Comparison of ENCODE assay signal across 16 cellular contexts in genomic region chr2:174529916-174530315, GRCh38. TPM values are rescaled to one million over a fixed set of nuclear protein-coding genes. Genes with fewer than 3 reads are reported as not detected.
A peak's percentile ranks its signal among the peaks of the same experiment; 100 is the strongest.
DNase-seq lines count a peak whose midpoint lies in the region; ATAC-seq and TF ChIP-seq lines count a peak whose summit lies in the region.
"Had no signal": no experiment of that assay in that cellular context is flagged by ENCODE, and none has a peak within 500 bp of the region (broad histone marks: within the 10 kb centered on the region; RNA-seq: fewer than 3 reads in every experiment).

No MANE protein-coding gene starts in this region.

- no peak overlapping the region for H3K4me3 ChIP-seq in PC-9

- H3K9me2 ChIP-seq in PC-9 (ENCODE audit: insufficient read depth): 0 out of 2 replicates have a peak, but pooled peaks cover 3% of the 10 kb centered on the region

- no peaks in the 10 kb centered on the region for H3K4me1 ChIP-seq in PC-9 (replicated peaks; ENCODE audit: insufficient read depth)
- H3K4me1 ChIP-seq: BE2C had no signal

- no TSS peak for BruUV-seq in PC-9 (replicated peaks; lab: Mats Ljungman, UMichigan)

- no peaks in the 10 kb centered on the region for H3F3A ChIP-seq in PC-9 (ENCODE audit: insufficient read depth, low read depth)

- ATAC-seq in sciatic nerve (peak; percentile 53), HG03045 (IDR thresholded peaks at IDR 0.05; ENCODE audit: unreplicated experiment) (no peak), GM18858 (IDR thresholded peaks at IDR 0.05; ENCODE audit: unreplicated experiment) (no peak)
- ATAC-seq in stimulated activated effector memory CD8-positive, alpha-beta T cell treated with anti-CD3 and anti-CD28 coated beads, Interleukin-12 subunit alpha, Interleukin-12 subunit beta, amount 100 ng/mL, for 72 hours: no peak

- H3K27ac ChIP-seq in PC-9: no peak overlapping the region
- H3K27ac ChIP-seq: C4-2B had no signal

- POLR2A ChIA-PET in PC-9 (lab: Charles Lee; ENCODE audit: unreplicated experiment): no interaction called here

- intact Hi-C loops in PC-9 (cut with micrococcal nuclease; ENCODE audit: unreplicated experiment): no loop called here
- intact Hi-C loops in sciatic nerve (cut with DNase I): no loop called here

- H3K36me3 ChIP-seq in PC-9 (ENCODE audit: low read depth): no peaks in the 10 kb centered on the region
- H3K36me3 ChIP-seq: BE2C had no signal

- H3K4me1 Mint-ChIP-seq in stimulated activated effector memory CD8-positive, alpha-beta T cell treated with anti-CD3 and anti-CD28 coated beads, Interleukin-12 subunit alpha, Interleukin-12 subunit beta, amount 100 ng/mL, for 72 hours: no peaks in the 10 kb centered on the region
- H3K4me1 Mint-ChIP-seq: CD4-positive, alpha-beta memory T cell; IgD-negative memory B cell had no signal

- no peak for TF ChIP-seq CTCF in PC-9 (conservative IDR thresholded peaks at IDR 0.05)

- no peaks in the 10 kb centered on the region for H4K20me1 ChIP-seq in PC-9 (ENCODE audit: insufficient read depth)

- H3K27ac Mint-ChIP-seq in stimulated activated effector memory CD8-positive, alpha-beta T cell treated with anti-CD3 and anti-CD28 coated beads, Interleukin-12 subunit alpha, Interleukin-12 subunit beta, amount 100 ng/mL, for 72 hours: no peak overlapping the region
- H3K27ac Mint-ChIP-seq: IgD-negative memory B cell had no signal

- H3K9me3 ChIP-seq in PC-9 (ENCODE audit: insufficient read depth, low read depth): no peaks in the 10 kb centered on the region
- H3K9me3 ChIP-seq: BE2C had no signal

- CTCF ChIA-PET in PC-9 (lab: Charles Lee): no interaction called here

- peaks cover 6% of the 10 kb centered on the region for H3K9me3 Mint-ChIP-seq in stimulated activated effector memory CD8-positive, alpha-beta T cell treated with anti-CD3 and anti-CD28 coated beads, Interleukin-12 subunit alpha, Interleukin-12 subunit beta, amount 100 ng/mL, for 72 hours

- DNase-seq in PC-9: no peak
- DNase-seq in fibroblast of gingiva (ENCODE audit: low read depth): peak; percentile 17
- no peak for DNase-seq in sciatic nerve (ENCODE audit: low spot score)
- no peak for DNase-seq in stimulated activated effector memory CD8-positive, alpha-beta T cell treated with anti-CD3 and anti-CD28 coated beads, Interleukin-12 subunit alpha, Interleukin-12 subunit beta, amount 100 ng/mL, for 72 hours (ENCODE audit: low spot score in 2 of 2)
- no peak for DNase-seq in activated CD4-positive, alpha-beta T cell treated with anti-CD3 and anti-CD28 coated beads, Interleukin-2, amount 50 U/mL, for 48 hours
- DNase-seq: BE2C; CD4-positive, alpha-beta memory T cell; COR-L47; DMS153; DND-41; GF-D8; H7 had no signal

- no peaks in the 10 kb centered on the region for H3K36me3 Mint-ChIP-seq in stimulated activated effector memory CD8-positive, alpha-beta T cell treated with anti-CD3 and anti-CD28 coated beads, Interleukin-12 subunit alpha, Interleukin-12 subunit beta, amount 100 ng/mL, for 72 hours

- H3K27me3 ChIP-seq in PC-9 (ENCODE audit: insufficient read depth, low read depth): peaks cover 21% of the 10 kb centered on the region
- H3K27me3 ChIP-seq: BE2C had no signal

- H2AFZ ChIP-seq in PC-9: 0 out of 2 replicates have a peak overlapping the region, but pooled peaks have one; percentile 4

- no peak overlapping the region for H3K4me3 Mint-ChIP-seq in stimulated activated effector memory CD8-positive, alpha-beta T cell treated with anti-CD3 and anti-CD28 coated beads, Interleukin-12 subunit alpha, Interleukin-12 subunit beta, amount 100 ng/mL, for 72 hours
- H3K4me3 Mint-ChIP-seq: CD4-positive, alpha-beta memory T cell; IgD-negative memory B cell had no signal

- no peaks in the 10 kb centered on the region for H3K79me2 ChIP-seq in PC-9 (ENCODE audit: low read depth)

- no peak overlapping the region for H3K4me2 ChIP-seq in PC-9

RNA-seq across cellular contexts. Expression of gene GPR155, which starts 43.1 kb away (rescaled TPM):
- 0.18 and 0.79 TPM in 2 replicates for total RNA-seq in PC-9 (2021)
- total RNA-seq in sciatic nerve: 28.7 TPM

Comparison
In these comparisons a context has a peak if more than half of its experiments do, and no peak if none do; other contexts are left out.
1. RNA of gene GPR155, which starts 43.1 kb away (total RNA-seq): 28.7 TPM in sciatic nerve (single experiment); 0.18 to 0.79 TPM in PC-9; every median in the first group is over 10 times any median in the second.